Comparison of ENCODE assay signal across 21 cellular contexts in the genomic region with DNA sequence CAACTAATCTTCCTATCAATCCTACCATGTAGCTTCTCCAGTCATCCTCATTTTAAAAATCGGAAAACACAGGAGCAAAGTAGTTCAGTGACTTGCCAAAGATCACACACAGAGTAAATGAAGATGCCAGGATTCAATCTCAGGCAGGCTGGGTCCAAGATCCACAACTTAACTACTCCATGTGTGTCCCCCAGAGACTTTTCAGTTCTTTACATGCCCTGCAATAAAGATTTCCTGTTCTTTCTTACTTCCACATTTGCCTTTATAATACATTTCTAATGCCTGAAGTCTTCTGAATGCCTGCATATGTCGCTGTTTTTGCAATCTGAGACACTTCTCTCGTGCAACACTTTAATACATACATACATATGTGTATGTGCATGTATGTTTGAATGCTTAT.
DNase-seq lines count a peak whose midpoint lies in the region; ATAC-seq, FAIRE-seq and TF ChIP-seq lines count a peak whose summit lies in the region.
"Had no signal": no experiment of that assay in that cellular context is flagged by ENCODE, and none has a peak within 500 bp of the region (broad histone marks: within the 10 kb centered on the region; RNA-seq: fewer than 3 reads in every experiment).

No MANE protein-coding gene starts in this region.

- H3K4me1 ChIP-seq in GM23248 (ENCODE audit: insufficient read depth): peaks cover 8% of the 10 kb centered on the region
- H3K4me1 ChIP-seq in astrocyte (ENCODE audit: insufficient read depth, low read length): peaks cover 10% of the 10 kb centered on the region
- H3K4me1 ChIP-seq: testis had no signal

- in situ Hi-C loops in GM23248 (cut with MboI): no loop called here

- H3K4me3 Mint-ChIP-seq in astrocyte (ENCODE audit: unreplicated experiment) (no peak overlapping the region), osteocyte (ENCODE audit: unreplicated experiment) (no peak overlapping the region)
- no peak overlapping the region for H3K4me3 Mint-ChIP-seq in stimulated activated effector memory CD8-positive, alpha-beta T cell treated with anti-CD3 and anti-CD28 coated beads, Interleukin-12 subunit alpha, Interleukin-12 subunit beta, amount 100 ng/mL, for 72 hours
- H3K4me3 Mint-ChIP-seq: activated naive CD8-positive, alpha-beta T cell treated with anti-CD3 and anti-CD28 coated beads, Interleukin-2, amount 10 ng/mL, durations not matched to agents 7 days and 5 days; memory B cell had no signal

- peak overlapping the region; percentile 57; the same call in 1 of the 2 replicates for H2AFZ ChIP-seq in GM23248
- H2AFZ ChIP-seq in astrocyte (ENCODE audit: low read depth, low read length): no peak overlapping the region

- H3K9ac ChIP-seq in GM23248 (no peak overlapping the region), astrocyte (ENCODE audit: low read length) (no peak overlapping the region)

- DNase-seq in GM23248 (no peak), NCI-H446 treated with DMSO at 0.1 percent for 48 hours (lab: John Stamatoyannopoulos, UW) (peak; percentile 64), astrocyte (ENCODE audit: low read depth) (no peak), osteocyte (ENCODE audit: extremely low spot score, unreplicated experiment) (no peak), ecto neural progenitor cell (ENCODE audit: low spot score) (no peak)
- no peak for DNase-seq in stimulated activated effector memory CD8-positive, alpha-beta T cell treated with anti-CD3 and anti-CD28 coated beads, Interleukin-12 subunit alpha, Interleukin-12 subunit beta, amount 100 ng/mL, for 72 hours (ENCODE audit: low spot score in 2 of 2)
- DNase-seq: activated gamma-delta T cell; activated naive CD8-positive, alpha-beta T cell treated with anti-CD3 and anti-CD28 coated beads, Interleukin-2, amount 10 ng/mL, durations not matched to agents 7 days and 5 days; caudate nucleus; cortex of kidney; MM.1S; NCI-H1436 treated with DMSO at 0.1 percent for 48 hours; NCI-H2107; SHP77; stimulated activated naive CD8-positive, alpha-beta T cell treated with anti-CD3 and anti-CD28 coated beads, Interleukin-15, Interleukin-2, amounts not matched to agents 100 U/mL and 50 U/mL, for 24 hours; T-helper 1 cell; testis had no signal

- H3K79me2 ChIP-seq in GM23248 (ENCODE audit: insufficient read depth) (no peaks in the 10 kb centered on the region), astrocyte (ENCODE audit: insufficient read depth, low read length) (no peaks in the 10 kb centered on the region)

- H3K27ac Mint-ChIP-seq in astrocyte (ENCODE audit: unreplicated experiment): no peak overlapping the region
- H3K27ac Mint-ChIP-seq in osteocyte (ENCODE audit: unreplicated experiment): peak overlapping the region; percentile 41
- H3K27ac Mint-ChIP-seq in stimulated activated effector memory CD8-positive, alpha-beta T cell treated with anti-CD3 and anti-CD28 coated beads, Interleukin-12 subunit alpha, Interleukin-12 subunit beta, amount 100 ng/mL, for 72 hours: no peak overlapping the region
- H3K27ac Mint-ChIP-seq: activated naive CD8-positive, alpha-beta T cell treated with anti-CD3 and anti-CD28 coated beads, Interleukin-2, amount 10 ng/mL, durations not matched to agents 7 days and 5 days; memory B cell had no signal

- no peak for ATAC-seq in stimulated activated effector memory CD8-positive, alpha-beta T cell treated with anti-CD3 and anti-CD28 coated beads, Interleukin-12 subunit alpha, Interleukin-12 subunit beta, amount 100 ng/mL, for 72 hours
- no peak for ATAC-seq in HG02759 (IDR thresholded peaks at IDR 0.05; ENCODE audit: unreplicated experiment)

- peak; percentile 29 for FAIRE-seq in astrocyte (lab: Jason Lieb, UNC)

- H3K4me1 Mint-ChIP-seq in astrocyte (ENCODE audit: low read depth, unreplicated experiment) (peaks cover 13% of the 10 kb centered on the region), osteocyte (ENCODE audit: unreplicated experiment) (peaks cover 25% of the 10 kb centered on the region)
- no peaks in the 10 kb centered on the region for H3K4me1 Mint-ChIP-seq in stimulated activated effector memory CD8-positive, alpha-beta T cell treated with anti-CD3 and anti-CD28 coated beads, Interleukin-12 subunit alpha, Interleukin-12 subunit beta, amount 100 ng/mL, for 72 hours
- H3K4me1 Mint-ChIP-seq: activated naive CD8-positive, alpha-beta T cell treated with anti-CD3 and anti-CD28 coated beads, Interleukin-2, amount 10 ng/mL, durations not matched to agents 7 days and 5 days had no signal

- no peaks in the 10 kb centered on the region for H3K9me3 ChIP-seq in GM23248 (ENCODE audit: low read depth)
- no peaks in the 10 kb centered on the region for H3K9me3 ChIP-seq in astrocyte (ENCODE audit: insufficient read depth, low read depth, low read length)
- H3K9me3 ChIP-seq: ascending aorta, esophagus muscularis mucosa, testis had no signal

- no peaks in the 10 kb centered on the region for H3K36me3 Mint-ChIP-seq in astrocyte (ENCODE audit: low read depth, unreplicated experiment)
- no peaks in the 10 kb centered on the region for H3K36me3 Mint-ChIP-seq in osteocyte (ENCODE audit: unreplicated experiment)
- no peaks in the 10 kb centered on the region for H3K36me3 Mint-ChIP-seq in stimulated activated effector memory CD8-positive, alpha-beta T cell treated with anti-CD3 and anti-CD28 coated beads, Interleukin-12 subunit alpha, Interleukin-12 subunit beta, amount 100 ng/mL, for 72 hours
- H3K36me3 Mint-ChIP-seq: activated naive CD8-positive, alpha-beta T cell treated with anti-CD3 and anti-CD28 coated beads, Interleukin-2, amount 10 ng/mL, durations not matched to agents 7 days and 5 days; memory B cell had no signal

- H3K36me3 ChIP-seq in GM23248 (ENCODE audit: low read depth) (no peaks in the 10 kb centered on the region), astrocyte (ENCODE audit: insufficient read depth, low read length) (no peaks in the 10 kb centered on the region)
- H3K36me3 ChIP-seq: ascending aorta, esophagus muscularis mucosa had no signal

- 27 to 34% methylated on average over 3 of the region's 3 CpGs for WGBS in GM23248 (ENCODE audit: low coverage in 1 of 2, low lambda C conversion rate in 2 of 2, missing lambda C conversion rate in 2 of 2), 2 experiments

- H3F3A ChIP-seq in GM23248 (ENCODE audit: insufficient read depth): peaks cover 3% of the 10 kb centered on the region; the same call in 1 of the 2 replicates

- TF ChIP-seq CTCF in astrocyte (IDR thresholded peaks at IDR 0.05; ENCODE audit: insufficient read depth, low read depth, low read length) (no peak), osteocyte (IDR thresholded peaks at IDR 0.05) (no peak)

- H3K9me2 ChIP-seq in GM23248 (ENCODE audit: insufficient read depth): no peaks in the 10 kb centered on the region

- H3K27me3 Mint-ChIP-seq in astrocyte (ENCODE audit: low read depth, unreplicated experiment) (no peaks in the 10 kb centered on the region), osteocyte (ENCODE audit: unreplicated experiment) (no peaks in the 10 kb centered on the region)
- H3K27me3 Mint-ChIP-seq: activated naive CD8-positive, alpha-beta T cell treated with anti-CD3 and anti-CD28 coated beads, Interleukin-2, amount 10 ng/mL, durations not matched to agents 7 days and 5 days; memory B cell had no signal

- H3K4me2 ChIP-seq in GM23248 (ENCODE audit: unreplicated experiment) (peak overlapping the region; percentile 12), astrocyte (ENCODE audit: low read length) (no peak overlapping the region)

- no peak overlapping the region for H3K27ac ChIP-seq in GM23248
- H3K27ac ChIP-seq in astrocyte (ENCODE audit: low read depth, low read length): no peak overlapping the region
- H3K27ac ChIP-seq: ascending aorta, testis had no signal

- H3K27me3 ChIP-seq in GM23248 (replicated peaks; ENCODE audit: insufficient read depth) (no peaks in the 10 kb centered on the region), astrocyte (ENCODE audit: insufficient read depth, low read length) (no peaks in the 10 kb centered on the region)
- H3K27me3 ChIP-seq: ascending aorta, esophagus muscularis mucosa, testis had no signal

- H4K20me1 ChIP-seq in GM23248 (ENCODE audit: insufficient read depth) (no peaks in the 10 kb centered on the region), astrocyte (ENCODE audit: insufficient read depth, low read length) (no peaks in the 10 kb centered on the region)

- H3K9me3 Mint-ChIP-seq in astrocyte (ENCODE audit: unreplicated experiment) (no peaks in the 10 kb centered on the region), osteocyte (ENCODE audit: unreplicated experiment) (no peaks in the 10 kb centered on the region)
- H3K9me3 Mint-ChIP-seq in stimulated activated effector memory CD8-positive, alpha-beta T cell treated with anti-CD3 and anti-CD28 coated beads, Interleukin-12 subunit alpha, Interleukin-12 subunit beta, amount 100 ng/mL, for 72 hours: no peaks in the 10 kb centered on the region
- H3K9me3 Mint-ChIP-seq: activated naive CD8-positive, alpha-beta T cell treated with anti-CD3 and anti-CD28 coated beads, Interleukin-2, amount 10 ng/mL, durations not matched to agents 7 days and 5 days; memory B cell had no signal

- H3K4me3 ChIP-seq in GM23248 (no peak overlapping the region), astrocyte (ENCODE audit: insufficient read depth, low read depth, low read length) (no peak overlapping the region)
- H3K4me3 ChIP-seq: ascending aorta, esophagus muscularis mucosa, testis had no signal
